In the genomic region with DNA sequence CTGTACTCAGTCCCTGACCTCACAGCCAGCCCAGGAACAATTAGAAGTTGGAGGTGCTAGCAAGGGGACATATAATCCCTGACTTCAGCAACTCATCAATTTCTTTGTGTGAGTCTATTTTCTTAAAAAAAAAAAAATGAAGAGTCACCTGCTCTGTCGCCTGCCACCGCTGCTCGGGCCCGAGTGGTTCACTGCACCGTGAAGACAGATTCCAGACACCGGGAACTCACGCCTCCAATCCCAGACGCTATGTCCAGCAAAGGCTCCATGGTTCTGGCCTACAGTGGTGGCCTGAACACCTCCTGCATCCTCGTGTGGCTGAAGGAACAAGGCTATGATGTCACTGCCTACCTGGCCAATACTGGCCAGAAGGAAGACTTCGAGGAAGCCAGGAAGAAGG, we compare ENCODE assay signal across 7 cellular contexts.
"Had no signal": no experiment of that assay in that cellular context is flagged by ENCODE, and none has a peak within 500 bp of the region (broad histone marks: within the 10 kb centered on the region; RNA-seq: fewer than 3 reads in every experiment).

No MANE protein-coding gene starts in this region.

- ATAC-seq: HepG2, K562 had no signal

- H3K9me3 Mint-ChIP-seq: IgD-negative memory B cell had no signal

- H3K27ac ChIP-seq: HL-60, KMS-11 had no signal

- H3K4me3 ChIP-seq: K562 had no signal

- H3K4me1 Mint-ChIP-seq: IgD-negative memory B cell had no signal

- H3K27me3 Mint-ChIP-seq: IgD-negative memory B cell had no signal

- H3K27ac Mint-ChIP-seq: IgD-negative memory B cell had no signal

- H3K36me3 Mint-ChIP-seq: IgD-negative memory B cell had no signal

- H3K4me2 ChIP-seq: KMS-11 had no signal

- H3K4me3 Mint-ChIP-seq: IgD-negative memory B cell had no signal

- DNase-seq: KBM-7, KG1 had no signal

- H3K9ac ChIP-seq: KMS-11 had no signal
